1 cellular context compared by ENCODE assay signal in genomic region chr3:149010504-149010951, GRCh38.
TF ChIP-seq lines count a peak whose summit lies in the region.

No MANE protein-coding gene starts in this region.

TF ChIP-seq in HepG2, 621 proteins besides CTCF, POLR2A, EP300 and RAD21 (continued from another document and continues in another):
- TF ChIP-seq TFDP2 (CRISPR knock-in tag; IDR thresholded peaks at IDR 0.05), result no peak
- no peak for TF ChIP-seq PBX3 (CRISPR knock-in tag; IDR thresholded peaks at IDR 0.05; ENCODE audit: borderline replicate concordance)
- no peak for TF ChIP-seq ZNF333 (CRISPR knock-in tag; IDR thresholded peaks at IDR 0.05; ENCODE audit: borderline replicate concordance)
- no peak for TF ChIP-seq PRPF4 (IDR thresholded peaks at IDR 0.05; ENCODE audit: low read depth, low read length, poor library complexity, severe bottlenecking)
- no peak for TF ChIP-seq MYNN (CRISPR knock-in tag; IDR thresholded peaks at IDR 0.05; ENCODE audit: low read depth)
- TF ChIP-seq BCL6 (CRISPR knock-in tag; IDR thresholded peaks at IDR 0.05), result 0 out of 2 replicates have a peak, but pooled peaks have one; percentile 43
- 0 out of 2 replicates have a peak, but pooled peaks have one; percentile 17 for TF ChIP-seq ZNF609 (CRISPR knock-in tag; IDR thresholded peaks at IDR 0.05; ENCODE audit: borderline replicate concordance)
- TF ChIP-seq MLX (CRISPR knock-in tag; IDR thresholded peaks at IDR 0.05), result no peak
- TF ChIP-seq ARID3A (IDR thresholded peaks at IDR 0.05; ENCODE audit: low read depth, low read length), result peak; percentile 14; the same call in 1 of the 2 replicates
- TF ChIP-seq HOXA7 (CRISPR knock-in tag; IDR thresholded peaks at IDR 0.05), result no peak
- TF ChIP-seq LCORL (IDR thresholded peaks at IDR 0.05), result no peak
- peak; percentile 33; the same call in 1 of the 2 replicates for TF ChIP-seq LCORL (CRISPR knock-in tag; IDR thresholded peaks at IDR 0.05)
- no peak for TF ChIP-seq ZBTB7A (CRISPR knock-in tag; IDR thresholded peaks at IDR 0.05)
- TF ChIP-seq ATF7 (IDR thresholded peaks at IDR 0.05), result no peak
- no peak for TF ChIP-seq ATF7 (CRISPR knock-in tag; IDR thresholded peaks at IDR 0.05)
- no peak for TF ChIP-seq BCL3 (CRISPR knock-in tag; IDR thresholded peaks at IDR 0.05)
- TF ChIP-seq PHB2 (IDR thresholded peaks at IDR 0.05; ENCODE audit: partially characterized antibody), result no peak
- TF ChIP-seq HOMEZ (CRISPR knock-in tag; IDR thresholded peaks at IDR 0.05; ENCODE audit: low read depth), result peak; percentile 22; the same call in 1 of the 2 replicates
- TF ChIP-seq ZC3H13 (CRISPR knock-in tag; IDR thresholded peaks at IDR 0.05), result no peak
- no peak for TF ChIP-seq ZNF557 (CRISPR knock-in tag; IDR thresholded peaks at IDR 0.05)
- peak; percentile 14; the same call in 1 of the 2 replicates for TF ChIP-seq FOXK1 (CRISPR knock-in tag; IDR thresholded peaks at IDR 0.05; ENCODE audit: borderline replicate concordance, low read depth)
- no peak for TF ChIP-seq PTBP1 (IDR thresholded peaks at IDR 0.05; ENCODE audit: low read depth, low read length, poor library complexity, severe bottlenecking)
- TF ChIP-seq ZNF549 (CRISPR knock-in tag; IDR thresholded peaks at IDR 0.05), result no peak
- no peak; the same call in 1 of the 2 replicates for TF ChIP-seq DRAP1 (CRISPR knock-in tag; IDR thresholded peaks at IDR 0.05)
- no peak for TF ChIP-seq ZXDC (CRISPR knock-in tag; IDR thresholded peaks at IDR 0.05)
- TF ChIP-seq ZNF687 (CRISPR knock-in tag; IDR thresholded peaks at IDR 0.05), result peak; percentile 28; the same call in 1 of the 2 replicates
- TF ChIP-seq FOSL1 (CRISPR knock-in tag; IDR thresholded peaks at IDR 0.05; ENCODE audit: borderline replicate concordance), result peak; percentile 35; the same call in 1 of the 2 replicates
- no peak for TF ChIP-seq ZC3H4 (CRISPR knock-in tag; IDR thresholded peaks at IDR 0.05; ENCODE audit: borderline replicate concordance)
- peak; percentile 73 for TF ChIP-seq DPF2 (CRISPR knock-in tag; IDR thresholded peaks at IDR 0.05; ENCODE audit: borderline replicate concordance, low read depth)
- peak; percentile 27; the same call in 1 of the 2 replicates for TF ChIP-seq HOXA3 (CRISPR knock-in tag; IDR thresholded peaks at IDR 0.05)
- no peak for TF ChIP-seq HIVEP1 (CRISPR knock-in tag; IDR thresholded peaks at IDR 0.05)
- TF ChIP-seq SP5 (CRISPR knock-in tag; IDR thresholded peaks at IDR 0.05; ENCODE audit: borderline replicate concordance, low read depth), result no peak
- no peak for TF ChIP-seq SMAD3 (CRISPR knock-in tag; IDR thresholded peaks at IDR 0.05)
- TF ChIP-seq HOXA5 (CRISPR knock-in tag; IDR thresholded peaks at IDR 0.05), result no peak
